11 cellular contexts compared by ENCODE assay signal in the genomic region with DNA sequence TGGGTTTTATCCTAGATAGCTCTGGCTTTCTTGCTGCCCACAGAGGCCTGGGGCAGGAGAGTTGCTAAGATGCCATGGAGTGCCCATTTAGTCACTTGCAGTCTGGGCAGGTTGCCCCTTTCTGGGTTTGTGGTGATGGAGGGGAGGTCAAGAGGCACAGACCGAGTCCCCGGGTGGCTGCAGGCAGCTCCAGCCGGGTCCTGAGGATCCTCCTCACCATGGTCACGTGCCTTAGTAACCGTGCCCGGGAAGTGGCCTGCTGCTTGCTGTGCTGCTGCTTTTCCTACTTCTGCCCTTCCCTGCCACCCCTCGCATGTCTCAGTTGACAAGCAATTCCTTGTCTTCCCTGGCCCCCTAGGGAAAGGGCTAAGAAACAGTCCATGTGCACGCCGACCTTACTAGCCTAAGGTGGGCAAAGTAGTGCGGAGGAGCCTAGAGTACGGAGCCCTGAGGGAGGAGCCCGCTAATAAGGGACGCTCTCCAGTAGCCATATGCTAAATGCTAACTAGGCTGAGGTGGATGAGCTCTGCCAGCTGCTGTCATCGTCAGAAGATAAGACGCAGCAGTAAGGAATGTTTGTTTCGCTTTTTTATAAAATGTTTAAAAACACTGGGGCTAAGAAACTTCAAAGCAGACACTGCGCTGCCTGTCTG. TPM values are rescaled to one million over a fixed set of nuclear protein-coding genes. Genes with fewer than 3 reads are reported as not detected.
DNase-seq lines count a peak whose midpoint lies in the region; ATAC-seq and TF ChIP-seq lines count a peak whose summit lies in the region.
"Had no signal": no experiment of that assay in that cellular context is flagged by ENCODE, and none has a peak within 500 bp of the region (broad histone marks: within the 10 kb centered on the region; RNA-seq: fewer than 3 reads in every experiment).

No MANE protein-coding gene starts in this region.

- H3K36me3 ChIP-seq in CD4-positive, alpha-beta memory T cell (ENCODE audit: insufficient read depth, low read length) = no peaks in the 10 kb centered on the region
- H3K36me3 ChIP-seq in Peyer's patch = no peaks in the 10 kb centered on the region

- no peak overlapping the region for H3K27ac Mint-ChIP-seq in CD4-positive, alpha-beta memory T cell
- H3K27ac Mint-ChIP-seq in naive B cell = peak overlapping the region in 2 of 6 donors; percentile 13 to 36
- H3K27ac Mint-ChIP-seq in activated CD4-positive, alpha-beta T cell treated with anti-CD3 and anti-CD28 coated beads for 36 hours = no peak overlapping the region

- H3K9me3 Mint-ChIP-seq in CD4-positive, alpha-beta memory T cell = no peaks in the 10 kb centered on the region
- no peaks in the 10 kb centered on the region for H3K9me3 Mint-ChIP-seq in naive B cell
- no peaks in the 10 kb centered on the region for H3K9me3 Mint-ChIP-seq in activated CD4-positive, alpha-beta T cell treated with anti-CD3 and anti-CD28 coated beads for 36 hours (ENCODE audit: low read depth)

- no peaks in the 10 kb centered on the region for H3K9me3 ChIP-seq in CD4-positive, alpha-beta memory T cell (ENCODE audit: control insufficient read depth in 1 of 2, low read length in 2 of 2)
- no peaks in the 10 kb centered on the region for H3K9me3 ChIP-seq in Peyer's patch

- H3K4me3 Mint-ChIP-seq in CD4-positive, alpha-beta memory T cell = peak overlapping the region in 6 of 8 donors; percentile 24 to 68 (median 60)
- H3K4me3 Mint-ChIP-seq in naive B cell = peak overlapping the region in 5 of 8 donors; percentile 34 to 96 (median 83)
- no peak overlapping the region for H3K4me3 Mint-ChIP-seq in activated CD4-positive, alpha-beta T cell treated with anti-CD3 and anti-CD28 coated beads for 36 hours

- TF ChIP-seq CTCF in Peyer's patch (IDR thresholded peaks at IDR 0.05) (no peak), fibroblast of pulmonary artery (IDR thresholded peaks at IDR 0.05; ENCODE audit: low read length, missing control alignments) (no peak)

- POLR2A ChIA-PET in CD4-positive, alpha-beta memory T cell (lab: Charles Lee; ENCODE audit: partially characterized antibody) = no interaction called here
- POLR2A ChIA-PET in activated CD4-positive, alpha-beta T cell treated with anti-CD3 and anti-CD28 coated beads for 36 hours (lab: Charles Lee) = no interaction called here

- intact Hi-C loops in CD4-positive, alpha-beta memory T cell (cut with micrococcal nuclease) = loop anchor here (2.0 to 10.0 kb wide), 3 partner anchors 29 to 409 kb away; a partner anchor contains a TSS
- intact Hi-C loops in activated CD4-positive, alpha-beta T cell treated with anti-CD3 and anti-CD28 coated beads for 36 hours (cut with DNase I, micrococcal nuclease) = loop anchor here (2.0 to 10.0 kb wide), 5 partner anchors 85 to 581 kb away; a partner anchor contains a TSS

- H3K27ac ChIP-seq in CD4-positive, alpha-beta memory T cell (ENCODE audit: low read depth, low read length) = no peak overlapping the region
- H3K27ac ChIP-seq in Peyer's patch = peak overlapping the region in 3 of 4 donors; percentile 8 to 63 (median 40)
- H3K27ac ChIP-seq: SK-N-MC had no signal

- H3K4me1 Mint-ChIP-seq in CD4-positive, alpha-beta memory T cell = peaks cover 3 to 22% (median 5%) of the 10 kb centered on the region in 4 donors
- peaks cover 0 to 19% (median 0%) of the 10 kb centered on the region in 3 donors for H3K4me1 Mint-ChIP-seq in naive B cell
- peaks cover 5% of the 10 kb centered on the region for H3K4me1 Mint-ChIP-seq in activated CD4-positive, alpha-beta T cell treated with anti-CD3 and anti-CD28 coated beads for 36 hours

- no peak overlapping the region for H3K4me3 ChIP-seq in CD4-positive, alpha-beta memory T cell (ENCODE audit: low read length in 2 of 2)
- H3K4me3 ChIP-seq in Peyer's patch (peak overlapping the region in 3 of 4 donors; percentile 11 to 36 (median 35)), fibroblast of pulmonary artery (replicated peaks; ENCODE audit: low read depth, low read length) (peak overlapping the region; percentile 27)
- H3K4me3 ChIP-seq: SK-N-MC had no signal

- no peak for TF ChIP-seq POLR2A in Peyer's patch (IDR thresholded peaks at IDR 0.05)

- no peaks in the 10 kb centered on the region for H3K27me3 ChIP-seq in CD4-positive, alpha-beta memory T cell (ENCODE audit: insufficient read depth, low read length)
- H3K27me3 ChIP-seq in Peyer's patch = no peaks in the 10 kb centered on the region

- peaks cover 10 to 11% of the 10 kb centered on the region in 2 donors for H3K27me3 Mint-ChIP-seq in CD4-positive, alpha-beta memory T cell
- H3K27me3 Mint-ChIP-seq in naive B cell = peaks cover under 1 to 19% (median 14%) of the 10 kb centered on the region in 3 donors
- H3K27me3 Mint-ChIP-seq in activated CD4-positive, alpha-beta T cell treated with anti-CD3 and anti-CD28 coated beads for 36 hours = peaks cover 7% of the 10 kb centered on the region

- H3K4me1 ChIP-seq in CD4-positive, alpha-beta memory T cell (ENCODE audit: insufficient read depth, low read length) = no peaks in the 10 kb centered on the region
- H3K4me1 ChIP-seq in Peyer's patch = peaks cover 0 to 18% (median 0%) of the 10 kb centered on the region in 4 donors

- CTCF ChIA-PET in CD4-positive, alpha-beta memory T cell (lab: Charles Lee; ENCODE audit: partially characterized antibody) = interaction anchor here (0.9 to 10.7 kb wide), 10 partner anchors 10 to 579 kb away, joined by 3 to 117 read pairs (median 6); no protein-coding TSS in a partner anchor
- CTCF ChIA-PET in activated CD4-positive, alpha-beta T cell treated with anti-CD3 and anti-CD28 coated beads for 36 hours (lab: Charles Lee) = interaction anchor here (1.2 to 5.0 kb wide), 8 partner anchors 13 to 241 kb away, joined by 3 to 37 read pairs (median 10); no protein-coding TSS in a partner anchor

- ATAC-seq in naive B cell (ENCODE audit: low read depth in 2 of 2) (no peak), GM19395 (IDR thresholded peaks at IDR 0.05; ENCODE audit: unreplicated experiment) (no peak), GM19455 (IDR thresholded peaks at IDR 0.05; ENCODE audit: unreplicated experiment) (no peak)
- no peak for ATAC-seq in activated CD4-positive, alpha-beta T cell treated with anti-CD3 and anti-CD28 coated beads for 36 hours

- H3K36me3 Mint-ChIP-seq in CD4-positive, alpha-beta memory T cell = no peaks in the 10 kb centered on the region
- H3K36me3 Mint-ChIP-seq in naive B cell = no peaks in the 10 kb centered on the region
- no peaks in the 10 kb centered on the region for H3K36me3 Mint-ChIP-seq in activated CD4-positive, alpha-beta T cell treated with anti-CD3 and anti-CD28 coated beads for 36 hours (ENCODE audit: low read depth)

- no peak for DNase-seq in CD4-positive, alpha-beta memory T cell
- DNase-seq in Peyer's patch (peak in 2 of 3 donors; percentile 61 to 68), fibroblast of pulmonary artery (ENCODE audit: low read depth) (peak; percentile 48), naive B cell (no peak), EL (no peak)
- DNase-seq in activated CD4-positive, alpha-beta T cell treated with anti-CD3 and anti-CD28 coated beads for 36 hours = no peak
- DNase-seq: cortex of kidney; stimulated activated CD4-positive, alpha-beta T cell treated with anti-CD3 and anti-CD28 coated beads, Interleukin-4, amount 100 ng/mL, for 4 hours had no signal

RNA-seq across cellular contexts. Expression of a gene that starts 34.9 kb away (rescaled TPM):
- not detected for total RNA-seq in CD4-positive, alpha-beta memory T cell
- polyA plus RNA-seq in CD4-positive, alpha-beta memory T cell = not detected
- total RNA-seq in Peyer's patch = 100 to 1,000 TPM in 3 of 4 donors, 10 to 100 TPM in 1; 87.5 to 841 (median 195) TPM
- polyA plus RNA-seq in naive B cell (ENCODE audit: low read depth in 6 of 6) = not detected
- not detected for total RNA-seq in activated CD4-positive, alpha-beta T cell treated with anti-CD3 and anti-CD28 coated beads for 36 hours

RNA-seq across cellular contexts. Expression of a gene that starts 43.3 kb away (rescaled TPM):
- total RNA-seq in CD4-positive, alpha-beta memory T cell = not detected
- polyA plus RNA-seq in CD4-positive, alpha-beta memory T cell = not detected
- total RNA-seq in Peyer's patch = 100 to 1,000 TPM in 1 of 4 donors, 10 to 100 TPM in 2, not detected in 1; 10.3 to 113 (median 14.1) TPM
- not detected for polyA plus RNA-seq in naive B cell (ENCODE audit: low read depth in 6 of 6)
- not detected for total RNA-seq in activated CD4-positive, alpha-beta T cell treated with anti-CD3 and anti-CD28 coated beads for 36 hours

Comparison
In these comparisons a context has a peak if more than half of its experiments do, and no peak if none do; other contexts are left out.
1. DNase-seq: peak in Peyer's patch (2 of 3) and fibroblast of pulmonary artery (single experiment); none in CD4-positive, alpha-beta memory T cell (0 of 5), naive B cell (single experiment), EL (single experiment) and activated CD4-positive, alpha-beta T cell treated with anti-CD3 and anti-CD28 coated beads for 36 hours (single experiment).
2. H3K4me3 ChIP-seq: peak in Peyer's patch (3 of 4) and fibroblast of pulmonary artery (single experiment); none in CD4-positive, alpha-beta memory T cell (0 of 2).
3. RNA of a gene that starts 34.9 kb away (total RNA-seq): 87.5 to 841 TPM in Peyer's patch; not detected in CD4-positive, alpha-beta memory T cell and not detected in activated CD4-positive, alpha-beta T cell treated with anti-CD3 and anti-CD28 coated beads for 36 hours; every median in the first group is over 10 times any median in the second.